Comparison of ENCODE assay signal across 14 cellular contexts in the genomic region with DNA sequence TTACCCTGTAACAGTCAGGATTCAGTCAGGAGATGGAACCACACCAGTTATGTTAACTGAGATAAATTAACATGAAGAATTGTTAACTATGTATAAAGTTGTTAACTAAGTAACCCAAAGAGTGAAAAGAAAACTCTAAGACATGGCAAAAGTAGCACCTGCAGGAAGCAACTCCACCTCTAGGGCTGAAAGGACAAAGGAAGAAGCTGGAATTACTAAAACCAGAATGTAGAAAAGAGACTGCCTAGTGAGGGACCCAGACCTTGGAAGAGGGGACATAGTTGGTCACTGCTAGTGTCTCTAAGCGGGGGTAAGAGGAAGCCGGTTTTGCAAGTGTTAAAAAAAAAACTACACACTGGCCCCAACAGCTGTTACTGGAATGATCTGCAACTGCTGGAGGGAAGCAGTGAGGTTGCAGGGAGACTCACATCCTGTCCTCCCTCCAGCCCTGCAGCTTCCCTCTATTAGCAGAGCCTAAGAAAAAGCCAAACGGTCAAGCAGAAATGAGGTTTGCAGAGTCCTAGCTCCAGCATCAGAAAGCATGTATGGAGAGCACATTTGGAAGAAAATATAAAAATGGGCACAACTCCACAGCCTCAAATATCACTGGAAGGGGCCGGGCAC. TPM values are rescaled to one million over a fixed set of nuclear protein-coding genes. Genes with fewer than 3 reads are reported as not detected.
DNase-seq lines count a peak whose midpoint lies in the region; ATAC-seq and TF ChIP-seq lines count a peak whose summit lies in the region.
"Had no signal": no experiment of that assay in that cellular context is flagged by ENCODE, and none has a peak within 500 bp of the region (broad histone marks: within the 10 kb centered on the region; RNA-seq: fewer than 3 reads in every experiment).

No MANE protein-coding gene starts in this region.

- TF ChIP-seq CTCF in SK-N-SH (IDR thresholded peaks at IDR 0.05) (peak; percentile 9; the same call in 1 of the 2 replicates), cardiac fibroblast (IDR thresholded peaks at IDR 0.05; ENCODE audit: low read depth, low read length) (peak; percentile 31), upper lobe of right lung (IDR thresholded peaks at IDR 0.05) (no peak)

- no peak for TF ChIP-seq RAD21 in SK-N-SH (IDR thresholded peaks at IDR 0.05; ENCODE audit: low read length)

- no peak for TF ChIP-seq EP300 in SK-N-SH (IDR thresholded peaks at IDR 0.05; ENCODE audit: borderline replicate concordance in 1 of 2, low read depth in 1 of 2, low read length in 1 of 2)

- H3K79me2 ChIP-seq in SK-N-SH (ENCODE audit: insufficient read depth), result no peaks in the 10 kb centered on the region

- CTCF ChIA-PET in SK-N-SH (lab: Yijun Ruan, JAX), result interaction anchor here (0.6 to 1.2 kb wide), 5 partner anchors 13 to 301 kb away, joined by 3 to 5 read pairs (median 3); no protein-coding TSS in a partner anchor

- peaks cover 2 to 3% of the 10 kb centered on the region in 2 experiments for H3K36me3 ChIP-seq in SK-N-SH (replicated peaks in 1 of 2; ENCODE audit: control insufficient read depth in 1 of 2, insufficient read depth in 2 of 2, low read length in 1 of 2)
- H3K36me3 ChIP-seq in upper lobe of right lung, result no peaks in the 10 kb centered on the region

- no peak overlapping the region for H2AFZ ChIP-seq in SK-N-SH (ENCODE audit: low read depth)

- no peaks in the 10 kb centered on the region for H3F3A ChIP-seq in SK-N-SH (replicated peaks; ENCODE audit: insufficient read depth)

- H3K9me2 ChIP-seq in SK-N-SH, result no peaks in the 10 kb centered on the region

- intact Hi-C loops in upper lobe of right lung (cut with DNase I), result no loop called here

- no peaks in the 10 kb centered on the region for H4K20me1 ChIP-seq in SK-N-SH (ENCODE audit: insufficient read depth)

- POLR2A ChIA-PET in SK-N-SH (lab: Yijun Ruan, JAX), result no interaction called here

- no peaks in the 10 kb centered on the region for H3K27me3 ChIP-seq in SK-N-SH (ENCODE audit: insufficient read depth)
- no peaks in the 10 kb centered on the region for H3K27me3 ChIP-seq in upper lobe of right lung

- H3K27ac ChIP-seq in SK-N-SH (ENCODE audit: low read depth in 2 of 2, low read length in 1 of 2) (no peak overlapping the region), upper lobe of right lung (peak overlapping the region; percentile 25)

- H3K4me1 ChIP-seq in SK-N-SH (ENCODE audit: control insufficient read depth in 1 of 2, insufficient read depth in 2 of 2, low read depth in 1 of 2, low read length in 1 of 2) (peaks cover 8 to 11% of the 10 kb centered on the region in 2 experiments; a peak in 2 of 4 replicates), upper lobe of right lung (peaks cover 10% of the 10 kb centered on the region)

- ATAC-seq in SK-N-SH treated with all-trans-retinoic acid at 6 μM for 48 hours (no peak), upper lobe of right lung (peak; percentile 27), HG02852 (IDR thresholded peaks at IDR 0.05; ENCODE audit: unreplicated experiment) (no peak)
- ATAC-seq: T-cell had no signal

- no peak overlapping the region for H3K4me2 ChIP-seq in SK-N-SH

- no peaks in the 10 kb centered on the region for H3K9me3 ChIP-seq in SK-N-SH
- H3K9me3 ChIP-seq in upper lobe of right lung, result no peaks in the 10 kb centered on the region

- no peak overlapping the region for H3K4me3 ChIP-seq in SK-N-SH (ENCODE audit: low read depth in 2 of 2, low read length in 1 of 2)
- no peak overlapping the region for H3K4me3 ChIP-seq in cardiac fibroblast (replicated peaks in 1 of 2; ENCODE audit: low read depth in 2 of 2, low read length in 2 of 2)
- no peak overlapping the region for H3K4me3 ChIP-seq in upper lobe of right lung

- H3K9ac ChIP-seq in SK-N-SH, result no peak overlapping the region

- DNase-seq in SK-N-SH (no peak), cardiac fibroblast (ENCODE audit: low read depth in 2 of 2) (peak; percentile 78 to 79), iris pigment epithelial cell (ENCODE audit: low read depth) (peak; percentile 44), upper lobe of right lung (no peak), NCI-H82 (lab: John Stamatoyannopoulos, UW) (no peak), SW480 (ENCODE audit: low spot score) (no peak)
- DNase-seq: activated CD4-positive, alpha-beta memory T cell treated with anti-CD3 and anti-CD28 coated beads for 36 hours; activated naive CD4-positive, alpha-beta T cell treated with anti-CD3 and anti-CD28 coated beads for 36 hours; NCI-H1092; NCI-H524 treated with DMSO at 0.1 percent for 48 hours; substantia nigra; T-cell had no signal

- WGBS in SK-N-SH (ENCODE audit: low lambda C conversion rate), result 87% methylated on average over 4 of the region's 4 CpGs

TF ChIP-seq in SK-N-SH, 30 proteins besides CTCF, POLR2A, EP300 and RAD21 (continues in another document):
- TF ChIP-seq YY1 (IDR thresholded peaks at IDR 0.05; ENCODE audit: low read depth) (no peak), FOXM1 (IDR thresholded peaks at IDR 0.05; ENCODE audit: low read depth) (no peak), ZBTB33 (IDR thresholded peaks at IDR 0.05; ENCODE audit: borderline replicate concordance, low read depth) (no peak), FOXJ3 (CRISPR knock-in tag; IDR thresholded peaks at IDR 0.05) (no peak), NFIC (IDR thresholded peaks at IDR 0.05; ENCODE audit: borderline replicate concordance) (no peak), SIN3A (IDR thresholded peaks at IDR 0.05; ENCODE audit: borderline replicate concordance, low read depth, low read length) (no peak), FOSL2 (IDR thresholded peaks at IDR 0.05; ENCODE audit: borderline replicate concordance, low read depth) (no peak), TEAD4 (IDR thresholded peaks at IDR 0.05; ENCODE audit: borderline replicate concordance, insufficient read depth) (no peak), MEF2A (IDR thresholded peaks at IDR 0.05; ENCODE audit: borderline replicate concordance, low read depth) (no peak)
- TF ChIP-seq, protein P1, sequence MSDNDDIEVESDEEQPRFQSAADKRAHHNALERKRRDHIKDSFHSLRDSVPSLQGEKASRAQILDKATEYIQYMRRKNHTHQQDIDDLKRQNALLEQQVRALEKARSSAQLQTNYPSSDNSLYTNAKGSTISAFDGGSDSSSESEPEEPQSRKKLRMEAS (IDR thresholded peaks at IDR 0.05; ENCODE audit: low read depth), result no peak

TF ChIP-seq in SK-N-SH treated with all-trans-retinoic acid at 6 μM for 48 hours, 23 proteins besides CTCF, POLR2A, EP300 and RAD21 (continues in another document):
- TF ChIP-seq ZNF565 (CRISPR knock-in tag; conservative IDR thresholded peaks at IDR 0.05; ENCODE audit: low read depth) (no peak), POU6F1 (CRISPR knock-in tag; IDR thresholded peaks at IDR 0.05; ENCODE audit: borderline replicate concordance, low read depth) (no peak), OSR1 (CRISPR knock-in tag; IDR thresholded peaks at IDR 0.05) (no peak), GLIS3 (CRISPR knock-in tag; IDR thresholded peaks at IDR 0.05) (no peak), ISL1 (CRISPR knock-in tag; IDR thresholded peaks at IDR 0.05) (no peak)
- TF ChIP-seq, protein P2, sequence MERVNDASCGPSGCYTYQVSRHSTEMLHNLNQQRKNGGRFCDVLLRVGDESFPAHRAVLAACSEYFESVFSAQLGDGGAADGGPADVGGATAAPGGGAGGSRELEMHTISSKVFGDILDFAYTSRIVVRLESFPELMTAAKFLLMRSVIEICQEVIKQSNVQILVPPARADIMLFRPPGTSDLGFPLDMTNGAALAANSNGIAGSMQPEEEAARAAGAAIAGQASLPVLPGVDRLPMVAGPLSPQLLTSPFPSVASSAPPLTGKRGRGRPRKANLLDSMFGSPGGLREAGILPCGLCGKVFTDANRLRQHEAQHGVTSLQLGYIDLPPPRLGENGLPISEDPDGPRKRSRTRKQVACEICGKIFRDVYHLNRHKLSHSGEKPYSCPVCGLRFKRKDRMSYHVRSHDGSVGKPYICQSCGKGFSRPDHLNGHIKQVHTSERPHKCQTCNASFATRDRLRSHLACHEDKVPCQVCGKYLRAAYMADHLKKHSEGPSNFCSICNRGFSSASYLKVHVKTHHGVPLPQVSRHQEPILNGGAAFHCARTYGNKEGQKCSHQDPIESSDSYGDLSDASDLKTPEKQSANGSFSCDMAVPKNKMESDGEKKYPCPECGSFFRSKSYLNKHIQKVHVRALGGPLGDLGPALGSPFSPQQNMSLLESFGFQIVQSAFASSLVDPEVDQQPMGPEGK (CRISPR knock-in tag; IDR thresholded peaks at IDR 0.05; ENCODE audit: borderline replicate concordance), result no peak
- TF ChIP-seq, protein P3, sequence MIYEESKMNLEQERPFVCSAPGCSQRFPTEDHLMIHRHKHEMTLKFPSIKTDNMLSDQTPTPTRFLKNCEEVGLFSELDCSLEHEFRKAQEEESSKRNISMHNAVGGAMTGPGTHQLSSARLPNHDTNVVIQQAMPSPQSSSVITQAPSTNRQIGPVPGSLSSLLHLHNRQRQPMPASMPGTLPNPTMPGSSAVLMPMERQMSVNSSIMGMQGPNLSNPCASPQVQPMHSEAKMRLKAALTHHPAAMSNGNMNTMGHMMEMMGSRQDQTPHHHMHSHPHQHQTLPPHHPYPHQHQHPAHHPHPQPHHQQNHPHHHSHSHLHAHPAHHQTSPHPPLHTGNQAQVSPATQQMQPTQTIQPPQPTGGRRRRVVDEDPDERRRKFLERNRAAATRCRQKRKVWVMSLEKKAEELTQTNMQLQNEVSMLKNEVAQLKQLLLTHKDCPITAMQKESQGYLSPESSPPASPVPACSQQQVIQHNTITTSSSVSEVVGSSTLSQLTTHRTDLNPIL (CRISPR knock-in tag; IDR thresholded peaks at IDR 0.05; ENCODE audit: low read depth), result no peak

RNA-seq across cellular contexts. Expression of gene GPR135, which starts 39.7 kb away (rescaled TPM):
- polyA plus RNA-seq in SK-N-SH (2012; rRNA removed), result 2.1 and 2.3 TPM in 2 replicates
- polyA plus RNA-seq in SK-N-SH (2012; cell fraction: cytosol; rRNA removed), result 0.41 and 0.52 TPM in 2 replicates
- 15.9 and 18.1 TPM in 2 replicates for polyA plus RNA-seq in SK-N-SH (2012; cell fraction: nucleus; rRNA removed)
- total RNA-seq in upper lobe of right lung, result 2.1 TPM

RNA-seq across cellular contexts. Expression of gene L3HYPDH, which starts 58.8 kb away (rescaled TPM):
- polyA plus RNA-seq in SK-N-SH (2012; rRNA removed), result 66.2 and 120 TPM in 2 replicates
- 32.0 and 34.4 TPM in 2 replicates for polyA plus RNA-seq in SK-N-SH (2012; cell fraction: cytosol; rRNA removed)
- polyA plus RNA-seq in SK-N-SH (2012; cell fraction: nucleus; rRNA removed), result 242 and 548 TPM in 2 replicates
- 19.5 TPM for total RNA-seq in upper lobe of right lung

RNA-seq across cellular contexts. Expression of gene JKAMP, which starts 58.9 kb away (rescaled TPM):
- polyA plus RNA-seq in SK-N-SH (2012; rRNA removed), result 95.4 and 146 TPM in 2 replicates
- 133 and 160 TPM in 2 replicates for polyA plus RNA-seq in SK-N-SH (2012; cell fraction: cytosol; rRNA removed)
- polyA plus RNA-seq in SK-N-SH (2012; cell fraction: nucleus; rRNA removed), result 97.0 and 184 TPM in 2 replicates
- 34.4 TPM for total RNA-seq in upper lobe of right lung

Comparison
In these comparisons a context has a peak if more than half of its experiments do, and no peak if none do; other contexts are left out.
1. DNase-seq: peak in cardiac fibroblast (2 of 2) and iris pigment epithelial cell (single experiment); none in SK-N-SH (single experiment), upper lobe of right lung (single experiment), NCI-H82 (single experiment) and SW480 (single experiment).